ENCODE assay signal across 1 cellular context in genomic region chr3:46924921-46925584, GRCh38.
TF ChIP-seq lines count a peak whose summit lies in the region.

No MANE protein-coding gene starts in this region.

TF ChIP-seq in A549, 52 proteins besides CTCF, POLR2A, EP300 and RAD21 (continued from another document):
- TF ChIP-seq ELK1 (IDR thresholded peaks at IDR 0.05; ENCODE audit: low read depth, low read length) (no peak), MAFK (IDR thresholded peaks at IDR 0.05; ENCODE audit: partially characterized antibody) (no peak), ESRRA (IDR thresholded peaks at IDR 0.05; ENCODE audit: borderline replicate concordance, low read length) (no peak), USF2 (IDR thresholded peaks at IDR 0.05) (no peak), SREBF2 (IDR thresholded peaks at IDR 0.05) (no peak), RNF2 (IDR thresholded peaks at IDR 0.05; ENCODE audit: borderline replicate concordance, low read depth) (no peak)
